Comparison of ENCODE assay signal across 8 cellular contexts in the genomic region with DNA sequence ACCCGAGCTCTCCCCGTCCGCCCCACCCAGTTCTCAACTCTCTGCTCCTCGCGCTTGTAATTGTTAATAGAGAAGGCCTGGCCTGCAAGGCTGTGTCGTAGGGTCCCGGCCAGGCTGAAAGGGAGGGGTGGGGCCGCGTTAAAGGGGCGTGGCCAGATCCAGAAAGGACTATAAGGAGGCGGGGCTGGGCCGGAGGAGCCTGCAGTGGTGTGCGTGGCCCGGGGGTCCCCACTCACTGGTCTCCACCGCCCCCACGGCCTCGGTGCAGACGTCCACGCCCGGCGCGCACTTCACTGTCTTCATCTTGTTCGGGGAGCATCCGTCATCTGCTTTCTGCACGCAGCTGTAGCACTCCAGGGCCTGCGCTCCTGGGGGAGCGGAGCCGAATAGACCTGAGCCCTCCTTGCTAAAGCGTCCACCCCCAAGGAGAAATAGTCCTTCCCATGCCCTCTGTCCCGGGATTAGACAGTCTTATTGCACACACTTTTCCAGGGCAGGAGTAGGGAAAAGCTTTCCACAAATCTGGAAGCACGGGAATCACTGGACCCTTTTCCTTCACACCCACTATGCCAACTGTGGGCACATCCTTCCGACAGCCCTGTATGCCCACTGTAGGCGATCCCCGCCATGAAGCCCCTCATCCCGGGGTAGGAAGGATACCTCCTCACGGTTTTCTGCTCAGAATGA. TPM values are rescaled to one million over a fixed set of nuclear protein-coding genes. Genes with fewer than 3 reads are reported as not detected.
DNase-seq lines count a peak whose midpoint lies in the region; ATAC-seq and TF ChIP-seq lines count a peak whose summit lies in the region.

No MANE protein-coding gene starts in this region.

- H3K4me3 ChIP-seq in AG04450 (ENCODE audit: low read depth, low read length), result peak overlapping the region; percentile 79
- H3K4me3 ChIP-seq in fibroblast of the aortic adventitia (ENCODE audit: low read depth, low read length), result peak overlapping the region; percentile 72
- peak overlapping the region; percentile 70 to 91 for H3K4me3 ChIP-seq in neutrophil (ENCODE audit: low read depth in 1 of 2, low read length in 1 of 2)

- H3K27ac ChIP-seq in AG04450 (ENCODE audit: low read depth, low read length), result peak overlapping the region; percentile 47
- H3K27ac ChIP-seq in neutrophil, result peak overlapping the region; percentile 72

- DNase-seq in AG04450 (ENCODE audit: low read depth, low spot score) (no peak), fibroblast of the aortic adventitia (ENCODE audit: low read depth) (no peak), NCI-H2107 (lab: John Stamatoyannopoulos, UW) (no peak), kidney glomerular epithelial cell (lab: John Stamatoyannopoulos, UW) (no peak)
- no peak for DNase-seq in activated CD8-positive, alpha-beta T cell treated with anti-CD3 and anti-CD28 coated beads, Interleukin-2, amount 10 ng/mL, durations not matched to agents 7 days and 5 days

- peaks cover 51% of the 10 kb centered on the region for H3K4me1 Mint-ChIP-seq in activated CD8-positive, alpha-beta T cell treated with anti-CD3 and anti-CD28 coated beads, Interleukin-2, amount 10 ng/mL, durations not matched to agents 7 days and 5 days (ENCODE audit: low read depth)

- ATAC-seq in GM19328 (IDR thresholded peaks at IDR 0.05; ENCODE audit: unreplicated experiment) (peak; percentile 29), HG03460 (IDR thresholded peaks at IDR 0.05; ENCODE audit: unreplicated experiment) (peak; percentile 33)
- ATAC-seq in activated CD8-positive, alpha-beta T cell treated with anti-CD3 and anti-CD28 coated beads, Interleukin-2, amount 10 ng/mL, durations not matched to agents 7 days and 5 days, result no peak

- H3K4me3 Mint-ChIP-seq in activated CD8-positive, alpha-beta T cell treated with anti-CD3 and anti-CD28 coated beads, Interleukin-2, amount 10 ng/mL, durations not matched to agents 7 days and 5 days, result peak overlapping the region; percentile 85

- TF ChIP-seq CTCF in AG04450 (IDR thresholded peaks at IDR 0.05; ENCODE audit: low read depth, low read length) (no peak), fibroblast of the aortic adventitia (IDR thresholded peaks at IDR 0.05; ENCODE audit: insufficient read depth, low read length) (no peak), neutrophil (IDR thresholded peaks at IDR 0.05) (no peak)

- CTCF ChIA-PET in AG04450 (lab: Charles Lee), result interaction anchor here (0.7 to 2.3 kb wide), 6 partner anchors 17 to 905 kb away, joined by 3 to 15 read pairs (median 8); partner anchors contain the start of gene PHLDB3
- CTCF ChIA-PET in activated CD8-positive, alpha-beta T cell treated with anti-CD3 and anti-CD28 coated beads, Interleukin-2, amount 10 ng/mL, durations not matched to agents 7 days and 5 days (lab: Charles Lee), result interaction anchor here (0.5 to 4.6 kb wide), 12 partner anchors 9 to 1340 kb away, joined by 3 to 68 read pairs (median 8); partner anchors contain the start of gene PHLDB3

- H3K27me3 ChIP-seq in AG04450 (ENCODE audit: control insufficient read depth, insufficient read depth, low read length) (peaks cover 7% of the 10 kb centered on the region), neutrophil (peaks cover 52% of the 10 kb centered on the region)

- POLR2A ChIA-PET in AG04450 (lab: Yijun Ruan, JAX), result interaction anchor here (0.6 to 2.1 kb wide), 8 partner anchors 9 to 205 kb away, joined by 3 to 12 read pairs (median 3); partner anchors contain the start of gene PHLDB3
- POLR2A ChIA-PET in activated CD8-positive, alpha-beta T cell treated with anti-CD3 and anti-CD28 coated beads, Interleukin-2, amount 10 ng/mL, durations not matched to agents 7 days and 5 days (lab: Charles Lee), result interaction anchor here (0.8 to 2.5 kb wide), 7 partner anchors 9 to 61 kb away, joined by 3 to 18 read pairs (median 5); partner anchors contain the start of gene PHLDB3

- H3K36me3 ChIP-seq in neutrophil, result no peaks in the 10 kb centered on the region

- no peaks in the 10 kb centered on the region for H3K9me3 Mint-ChIP-seq in activated CD8-positive, alpha-beta T cell treated with anti-CD3 and anti-CD28 coated beads, Interleukin-2, amount 10 ng/mL, durations not matched to agents 7 days and 5 days (ENCODE audit: insufficient read depth)

- H3K9me3 ChIP-seq in AG04450 (ENCODE audit: control insufficient read depth, insufficient read depth, low read length), result peaks cover 14% of the 10 kb centered on the region
- H3K9me3 ChIP-seq in neutrophil, result no peaks in the 10 kb centered on the region

- H3K4me1 ChIP-seq in neutrophil (ENCODE audit: control insufficient read depth in 1 of 2, insufficient read depth in 1 of 2, low read depth in 1 of 2, low read length in 1 of 2), result peaks cover 40 to 42% of the 10 kb centered on the region in 2 experiments

- H3K27me3 Mint-ChIP-seq in activated CD8-positive, alpha-beta T cell treated with anti-CD3 and anti-CD28 coated beads, Interleukin-2, amount 10 ng/mL, durations not matched to agents 7 days and 5 days (ENCODE audit: low read depth), result no peaks in the 10 kb centered on the region

- H3K36me3 Mint-ChIP-seq in activated CD8-positive, alpha-beta T cell treated with anti-CD3 and anti-CD28 coated beads, Interleukin-2, amount 10 ng/mL, durations not matched to agents 7 days and 5 days (ENCODE audit: low read depth), result no peaks in the 10 kb centered on the region

- peak overlapping the region; percentile 96 for H3K27ac Mint-ChIP-seq in activated CD8-positive, alpha-beta T cell treated with anti-CD3 and anti-CD28 coated beads, Interleukin-2, amount 10 ng/mL, durations not matched to agents 7 days and 5 days

RNA-seq across cellular contexts. Expression of gene LYPD3, which starts 1.2 kb away (rescaled TPM):
- polyA plus RNA-seq in AG04450 (2011; rRNA removed), result 0.60 and 1.0 TPM in 2 replicates
- 0.39 and 0.83 TPM in 2 replicates for polyA minus RNA-seq in AG04450 (2011; rRNA and poly(A)+ RNA removed)
- total RNA-seq in activated CD8-positive, alpha-beta T cell treated with anti-CD3 and anti-CD28 coated beads, Interleukin-2, amount 10 ng/mL, durations not matched to agents 7 days and 5 days, result 1 to 10 TPM in 1 of 2 experiments, under 1 TPM in 1; 0.68 to 1.1 TPM
- 0.36 TPM in 1 of 2 replicates, not detected in the other for total RNA-seq in fibroblast of the aortic adventitia (ENCODE audit: low replicate concordance)

RNA-seq across cellular contexts. Expression of gene PHLDB3, which starts 40.3 kb away (rescaled TPM):
- polyA plus RNA-seq in AG04450 (2011; rRNA removed), result 4.2 and 5.9 TPM in 2 replicates
- polyA minus RNA-seq in AG04450 (2011; rRNA and poly(A)+ RNA removed), result 3.7 and 3.8 TPM in 2 replicates
- 10 to 100 TPM; 14.9 to 15.5 TPM for total RNA-seq in activated CD8-positive, alpha-beta T cell treated with anti-CD3 and anti-CD28 coated beads, Interleukin-2, amount 10 ng/mL, durations not matched to agents 7 days and 5 days
- total RNA-seq in fibroblast of the aortic adventitia (ENCODE audit: low replicate concordance), result 8.0 and 11.4 TPM in 2 replicates

RNA-seq across cellular contexts. Expression of gene TEX101, which starts 49.5 kb away (rescaled TPM):
- not detected in 2 replicates for polyA plus RNA-seq in AG04450 (2011; rRNA removed)
- polyA minus RNA-seq in AG04450 (2011; rRNA and poly(A)+ RNA removed), result not detected in 2 replicates
- not detected for total RNA-seq in activated CD8-positive, alpha-beta T cell treated with anti-CD3 and anti-CD28 coated beads, Interleukin-2, amount 10 ng/mL, durations not matched to agents 7 days and 5 days
- total RNA-seq in fibroblast of the aortic adventitia (ENCODE audit: low replicate concordance), result not detected in 2 replicates
